In the genomic region with DNA sequence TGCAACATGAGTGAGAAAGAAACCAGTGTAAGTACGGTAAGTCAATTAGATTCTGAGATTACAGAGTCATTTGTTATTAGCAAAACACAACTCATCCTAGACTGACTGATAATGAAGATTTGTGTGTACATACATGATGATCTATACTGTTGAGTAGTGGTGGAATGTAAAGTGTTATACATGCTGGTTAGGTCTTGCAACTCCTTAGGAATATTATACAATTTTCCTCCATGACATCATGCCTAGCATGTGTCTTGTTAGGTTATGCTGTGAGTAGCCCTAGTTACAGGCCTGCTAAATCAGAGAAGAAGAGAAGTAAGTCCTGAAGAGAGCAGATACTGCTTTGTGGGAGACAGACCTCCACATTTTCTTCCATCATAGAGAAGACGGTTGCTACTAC, we compare ENCODE assay signal across 25 cellular contexts.
"Had no signal": no experiment of that assay in that cellular context is flagged by ENCODE, and none has a peak within 500 bp of the region (broad histone marks: within the 10 kb centered on the region; RNA-seq: fewer than 3 reads in every experiment).

No MANE protein-coding gene starts in this region.

- H3K27ac Mint-ChIP-seq: naive thymus-derived CD8-positive, alpha-beta T cell; nephron; stimulated activated effector memory CD8-positive, alpha-beta T cell treated with anti-CD3 and anti-CD28 coated beads, Interleukin-12 subunit alpha, Interleukin-12 subunit beta, amount 100 ng/mL, for 72 hours; stimulated activated naive CD8-positive, alpha-beta T cell treated with anti-CD3 and anti-CD28 coated beads, Interleukin-15, Interleukin-2, amounts not matched to agents 100 ng/mL and 50 ng/mL, for 24 hours; type B pancreatic cell had no signal

- H3K4me3 ChIP-seq: hepatocyte, left ventricle myocardium inferior, lung, pancreas, prostate gland, sigmoid colon, spleen, suprapubic skin, thoracic aorta, tibial artery, uterus had no signal

- H3K4me1 ChIP-seq: left ventricle myocardium inferior, pancreas, prostate gland, sigmoid colon, spleen, suprapubic skin, tibial artery, uterus had no signal

- H3K27ac ChIP-seq: hepatocyte, left ventricle myocardium inferior, pancreas, prostate gland, sigmoid colon, spleen, suprapubic skin, thoracic aorta, tibial artery, uterus had no signal

- H3K4me1 Mint-ChIP-seq: naive thymus-derived CD8-positive, alpha-beta T cell; nephron; neural crest cell; stimulated activated effector memory CD8-positive, alpha-beta T cell treated with anti-CD3 and anti-CD28 coated beads, Interleukin-12 subunit alpha, Interleukin-12 subunit beta, amount 100 ng/mL, for 72 hours had no signal

- ATAC-seq: naive thymus-derived CD8-positive, alpha-beta T cell; pancreas; right cardiac atrium; stimulated activated effector memory CD8-positive, alpha-beta T cell treated with anti-CD3 and anti-CD28 coated beads, Interleukin-12 subunit alpha, Interleukin-12 subunit beta, amount 100 ng/mL, for 72 hours had no signal

- FAIRE-seq: pancreas, small intestine had no signal

- H3K36me3 ChIP-seq: left ventricle myocardium inferior, pancreas, prostate gland, sigmoid colon, spleen, suprapubic skin, thoracic aorta, tibial artery, uterus had no signal

- H3K4me2 ChIP-seq: hepatocyte had no signal

- H3K27me3 ChIP-seq: hepatocyte, pancreas, sigmoid colon, spleen, suprapubic skin, tibial artery, uterus had no signal

- H3K36me3 Mint-ChIP-seq: naive thymus-derived CD8-positive, alpha-beta T cell; stimulated activated effector memory CD8-positive, alpha-beta T cell treated with anti-CD3 and anti-CD28 coated beads, Interleukin-12 subunit alpha, Interleukin-12 subunit beta, amount 100 ng/mL, for 72 hours; type B pancreatic cell had no signal

- H3K79me2 ChIP-seq: hepatocyte had no signal

- H3K27me3 Mint-ChIP-seq: naive thymus-derived CD8-positive, alpha-beta T cell; stimulated activated naive CD8-positive, alpha-beta T cell treated with anti-CD3 and anti-CD28 coated beads, Interleukin-15, Interleukin-2, amounts not matched to agents 100 ng/mL and 50 ng/mL, for 24 hours; type B pancreatic cell had no signal

- H3K9me3 ChIP-seq: pancreas, prostate gland, sigmoid colon, suprapubic skin, thoracic aorta, uterus had no signal

- H3K4me3 Mint-ChIP-seq: naive thymus-derived CD8-positive, alpha-beta T cell; nephron; neural crest cell; stimulated activated effector memory CD8-positive, alpha-beta T cell treated with anti-CD3 and anti-CD28 coated beads, Interleukin-12 subunit alpha, Interleukin-12 subunit beta, amount 100 ng/mL, for 72 hours; stimulated activated naive CD8-positive, alpha-beta T cell treated with anti-CD3 and anti-CD28 coated beads, Interleukin-15, Interleukin-2, amounts not matched to agents 100 ng/mL and 50 ng/mL, for 24 hours; type B pancreatic cell had no signal

- H2AFZ ChIP-seq: hepatocyte had no signal

- DNase-seq: islet precursor cell; left ventricle myocardium inferior; naive thymus-derived CD8-positive, alpha-beta T cell; nucleus accumbens; pancreas; posterior cingulate gyrus; retina; right cardiac atrium; sigmoid colon; small intestine; spleen; stimulated activated CD4-positive, alpha-beta T cell treated with anti-CD3 and anti-CD28 coated beads, Interleukin-4, amount 100 ng/mL, for 24 hours; stimulated activated naive CD4-positive, alpha-beta T cell; tibial artery; uterus had no signal
